Comparison of ENCODE assay signal across 26 cellular contexts in genomic region chrX:44470816-44471215, GRCh38.
"Had no signal": no experiment of that assay in that cellular context is flagged by ENCODE, and none has a peak within 500 bp of the region (broad histone marks: within the 10 kb centered on the region; RNA-seq: fewer than 3 reads in every experiment).

No MANE protein-coding gene starts in this region.

- H3K9me3 Mint-ChIP-seq: activated naive CD4-positive, alpha-beta T cell treated with anti-CD3 and anti-CD28 coated beads, Interleukin-2, amount 50 U/mL, for 24 hours; activated T-cell treated with anti-CD3 and anti-CD28 coated beads, Interleukin-2, amount 50 U/mL, for 24 hours; activated T-helper 1 cell treated with anti-CD3 and anti-CD28 coated beads, Interleukin-12 subunit alpha, Interleukin-12 subunit beta, Interleukin-2, Interleukin-4 antibody, amounts not matched to agents 30 ng/mL and 10 ng/mL and 1 ng/mL, durations not matched to agents 14 hours and 24 hours and 36 hours had no signal

- H3K27me3 ChIP-seq: body of pancreas, SJSA1 had no signal

- H3K4me1 Mint-ChIP-seq: activated naive CD4-positive, alpha-beta T cell treated with anti-CD3 and anti-CD28 coated beads, Interleukin-2, amount 50 U/mL, for 24 hours had no signal

- H3K27ac Mint-ChIP-seq: activated CD8-positive, alpha-beta T cell treated with anti-CD3 and anti-CD28 coated beads, Interleukin-2, amount 10 ng/mL, durations not matched to agents 7 days and 5 days; activated naive CD4-positive, alpha-beta T cell treated with anti-CD3 and anti-CD28 coated beads, Interleukin-2, amount 50 U/mL, for 24 hours; activated T-cell treated with anti-CD3 and anti-CD28 coated beads, Interleukin-2, amount 50 U/mL, for 24 hours; activated T-helper 1 cell treated with anti-CD3 and anti-CD28 coated beads, Interleukin-12 subunit alpha, Interleukin-12 subunit beta, Interleukin-2, Interleukin-4 antibody, amounts not matched to agents 30 ng/mL and 10 ng/mL and 1 ng/mL, durations not matched to agents 14 hours and 24 hours and 36 hours; T-helper 17 cell; WTC11 had no signal

- H3K4me3 ChIP-seq: body of pancreas, SJSA1 had no signal

- H3K27me3 Mint-ChIP-seq: activated naive CD4-positive, alpha-beta T cell treated with anti-CD3 and anti-CD28 coated beads, Interleukin-2, amount 50 U/mL, for 24 hours; T-helper 17 cell had no signal

- H3K4me1 ChIP-seq: body of pancreas, SJSA1 had no signal

- H3K36me3 ChIP-seq: SJSA1 had no signal

- H3K36me3 Mint-ChIP-seq: activated naive CD4-positive, alpha-beta T cell treated with anti-CD3 and anti-CD28 coated beads, Interleukin-2, amount 50 U/mL, for 24 hours; WTC11 had no signal

- ATAC-seq: activated CD8-positive, alpha-beta T cell treated with anti-CD3 and anti-CD28 coated beads, Interleukin-2, amount 10 ng/mL, durations not matched to agents 7 days and 5 days; body of pancreas; PC-3; SK-N-SH treated with all-trans-retinoic acid at 6 μM for 48 hours; T-helper 17 cell; WTC11 had no signal

- DNase-seq: activated CD4-positive, alpha-beta T cell treated with anti-CD3 and anti-CD28 coated beads for 48 hours; activated CD4-positive, alpha-beta T cell treated with anti-CD3 and anti-CD28 coated beads, Interleukin-2, amount 50 U/mL, for 4 hours; activated CD4-positive, CD25-positive, alpha-beta regulatory T cell treated with anti-CD3 and anti-CD28 coated beads, Interleukin-2, amount 50 U/mL, for 72 hours; activated CD8-positive, alpha-beta T cell treated with anti-CD3 and anti-CD28 coated beads, Interleukin-2, amount 10 ng/mL, durations not matched to agents 7 days and 5 days; activated effector memory CD4-positive, alpha-beta T cell treated with Interleukin-2 at 50 U/mL for 16 hours; activated naive CD4-positive, alpha-beta T cell; activated T-cell treated with anti-CD3 and anti-CD28 coated beads, Interleukin-2, amount 50 U/mL, for 24 hours; aorta; body of pancreas; central memory CD4-positive, alpha-beta T cell; Kasumi-1; NCI-H1048; NCI-H1694 treated with DMSO at 0.1 percent for 48 hours; NCI-H2029 treated with DMSO at 0.1 percent for 48 hours; NCI-H345; NCI-H510A treated with DMSO at 0.1 percent for 48 hours; NCI-H774; PC-3; SHP77; T-helper 17 cell; T-helper 9 cell had no signal

- H3K9me3 ChIP-seq: body of pancreas, SJSA1 had no signal

- H3K4me3 Mint-ChIP-seq: activated CD8-positive, alpha-beta T cell treated with anti-CD3 and anti-CD28 coated beads, Interleukin-2, amount 10 ng/mL, durations not matched to agents 7 days and 5 days; activated naive CD4-positive, alpha-beta T cell treated with anti-CD3 and anti-CD28 coated beads, Interleukin-2, amount 50 U/mL, for 24 hours; activated T-cell treated with anti-CD3 and anti-CD28 coated beads, Interleukin-2, amount 50 U/mL, for 24 hours; activated T-helper 1 cell treated with anti-CD3 and anti-CD28 coated beads, Interleukin-12 subunit alpha, Interleukin-12 subunit beta, Interleukin-2, Interleukin-4 antibody, amounts not matched to agents 30 ng/mL and 10 ng/mL and 1 ng/mL, durations not matched to agents 14 hours and 24 hours and 36 hours; T-helper 17 cell; WTC11 had no signal

- H3K27ac ChIP-seq: body of pancreas, SJSA1 had no signal
